17 cellular contexts compared by ENCODE assay signal in genomic region chr11:75820636-75821035, GRCh38. TPM values are rescaled to one million over a fixed set of nuclear protein-coding genes. Genes with fewer than 3 reads are reported as not detected.
DNase-seq lines count a peak whose midpoint lies in the region; ATAC-seq and TF ChIP-seq lines count a peak whose summit lies in the region.
"Had no signal": no experiment of that assay in that cellular context is flagged by ENCODE, and none has a peak within 500 bp of the region (broad histone marks: within the 10 kb centered on the region; RNA-seq: fewer than 3 reads in every experiment).

No MANE protein-coding gene starts in this region.

- DNase-seq in MCF 10A (ENCODE audit: unreplicated experiment), result peak; percentile 61
- no peak for DNase-seq in breast epithelium (ENCODE audit: low spot score in 2 of 2)
- DNase-seq in adipocyte (ENCODE audit: low read depth), result peak; percentile 63
- DNase-seq in fibroblast of pulmonary artery (ENCODE audit: low read depth), result peak; percentile 41
- no peak for DNase-seq in CD8-positive, alpha-beta memory T cell
- no peak for DNase-seq in NCI-H2081 (lab: John Stamatoyannopoulos, UW)
- DNase-seq: anterior cingulate cortex, NCI-H526 had no signal

- TF ChIP-seq POLR2A in breast epithelium (IDR thresholded peaks at IDR 0.05), result no peak

- no peak overlapping the region for H3K4me3 ChIP-seq in breast epithelium
- H3K4me3 ChIP-seq in adipocyte (ENCODE audit: low read length), result no peak overlapping the region
- H3K4me3 ChIP-seq in fibroblast of pulmonary artery (replicated peaks; ENCODE audit: low read depth, low read length), result no peak overlapping the region
- no peak overlapping the region for H3K4me3 ChIP-seq in subcutaneous abdominal adipose tissue (ENCODE audit: low read depth in 1 of 5, low read length in 5 of 5)
- H3K4me3 ChIP-seq in CD8-positive, alpha-beta memory T cell (ENCODE audit: low read length), result no peak overlapping the region
- H3K4me3 ChIP-seq: A549, GM23338, hepatocyte, right atrium auricular region had no signal

- H3K9me3 ChIP-seq in breast epithelium (no peaks in the 10 kb centered on the region), adipocyte (ENCODE audit: control insufficient read depth, low read length) (no peaks in the 10 kb centered on the region), subcutaneous abdominal adipose tissue (ENCODE audit: control insufficient read depth in 5 of 5, low read length in 5 of 5) (no peaks in the 10 kb centered on the region)
- H3K9me3 ChIP-seq in CD8-positive, alpha-beta memory T cell (ENCODE audit: low read length), result no peaks in the 10 kb centered on the region
- H3K9me3 ChIP-seq: A549, right atrium auricular region had no signal

- H3K27me3 ChIP-seq in breast epithelium, result no peaks in the 10 kb centered on the region
- no peaks in the 10 kb centered on the region for H3K27me3 ChIP-seq in adipocyte (replicated peaks; ENCODE audit: control insufficient read depth, insufficient read depth, low read length)
- no peaks in the 10 kb centered on the region for H3K27me3 ChIP-seq in subcutaneous abdominal adipose tissue (ENCODE audit: control insufficient read depth in 5 of 5, insufficient read depth in 4 of 5, low read length in 5 of 5)
- no peaks in the 10 kb centered on the region for H3K27me3 ChIP-seq in CD8-positive, alpha-beta memory T cell (ENCODE audit: insufficient read depth, low read length, poor library complexity, severe bottlenecking)
- H3K27me3 ChIP-seq: hepatocyte, right atrium auricular region had no signal

- CTCF ChIA-PET in MCF 10A (lab: Yijun Ruan, JAX), result no interaction called here
- CTCF ChIA-PET in CD8-positive, alpha-beta memory T cell (lab: Charles Lee), result no interaction called here

- no peak overlapping the region for H3K4me3 Mint-ChIP-seq in MCF 10A (ENCODE audit: unreplicated experiment)
- H3K4me3 Mint-ChIP-seq in CD8-positive, alpha-beta memory T cell, result peak overlapping the region in 1 of 7 donors; percentile 16
- H3K4me3 Mint-ChIP-seq: activated T-helper 17 cell treated with anti-CD3 and anti-CD28 coated beads, Interleukin-2, amount 50 U/mL, for 72 hours; GM23338; mesothelial cell of epicardium had no signal

- peaks cover 10% of the 10 kb centered on the region for H3K36me3 Mint-ChIP-seq in MCF 10A (ENCODE audit: insufficient read depth, unreplicated experiment)
- H3K36me3 Mint-ChIP-seq in CD8-positive, alpha-beta memory T cell, result peaks cover 0 to 15% (median 6%) of the 10 kb centered on the region in 3 donors

- H3K4me1 ChIP-seq in breast epithelium, result peaks cover 0 to 13% of the 10 kb centered on the region in 2 donors
- H3K4me1 ChIP-seq in adipocyte (ENCODE audit: control insufficient read depth, insufficient read depth, low read length), result peaks cover 47% of the 10 kb centered on the region
- H3K4me1 ChIP-seq in subcutaneous abdominal adipose tissue (ENCODE audit: control insufficient read depth in 5 of 5, insufficient read depth in 5 of 5, low read length in 5 of 5), result peaks cover 7 to 69% (median 59%) of the 10 kb centered on the region in 5 donors
- H3K4me1 ChIP-seq in CD8-positive, alpha-beta memory T cell (ENCODE audit: insufficient read depth, low read length), result peaks cover 24% of the 10 kb centered on the region

- TF ChIP-seq CTCF in MCF 10A (IDR thresholded peaks at IDR 0.05; ENCODE audit: unreplicated experiment) (no peak), breast epithelium (IDR thresholded peaks at IDR 0.05) (no peak), fibroblast of pulmonary artery (IDR thresholded peaks at IDR 0.05; ENCODE audit: low read length, missing control alignments) (no peak)

- H3K9ac ChIP-seq in adipocyte (ENCODE audit: low read length) (no peak overlapping the region), subcutaneous abdominal adipose tissue (ENCODE audit: low read length in 5 of 5) (no peak overlapping the region)

- no peaks in the 10 kb centered on the region for H3K9me3 Mint-ChIP-seq in MCF 10A (ENCODE audit: unreplicated experiment)
- no peaks in the 10 kb centered on the region for H3K9me3 Mint-ChIP-seq in CD8-positive, alpha-beta memory T cell
- H3K9me3 Mint-ChIP-seq: activated T-helper 17 cell treated with anti-CD3 and anti-CD28 coated beads, Interleukin-2, amount 50 U/mL, for 72 hours; GM23338; mesothelial cell of epicardium had no signal

- no peak for ATAC-seq in GM18511 (IDR thresholded peaks at IDR 0.05; ENCODE audit: unreplicated experiment)
- ATAC-seq: A549; activated T-helper 17 cell treated with anti-CD3 and anti-CD28 coated beads, Interleukin-2, amount 50 U/mL, for 72 hours; GM23338 had no signal

- H3K27ac ChIP-seq in breast epithelium (no peak overlapping the region), subcutaneous abdominal adipose tissue (ENCODE audit: low read depth, low read length) (peak overlapping the region; percentile 92)
- no peak overlapping the region for H3K27ac ChIP-seq in CD8-positive, alpha-beta memory T cell (ENCODE audit: low read depth, low read length)
- H3K27ac ChIP-seq: A549, hepatocyte, right atrium auricular region, VCaP had no signal

- H3K27me3 Mint-ChIP-seq in MCF 10A (ENCODE audit: insufficient read depth, unreplicated experiment), result no peaks in the 10 kb centered on the region
- no peaks in the 10 kb centered on the region for H3K27me3 Mint-ChIP-seq in CD8-positive, alpha-beta memory T cell
- H3K27me3 Mint-ChIP-seq: activated T-helper 17 cell treated with anti-CD3 and anti-CD28 coated beads, Interleukin-2, amount 50 U/mL, for 72 hours had no signal

- intact Hi-C loops in MCF 10A (cut with micrococcal nuclease), result no loop called here
- intact Hi-C loops in breast epithelium (cut with DNase I; ENCODE audit: low total_unique reads), result no loop called here

- BruUV-seq in MCF 10A (replicated peaks; lab: Mats Ljungman, UMichigan), result no TSS peak

- H3K4me1 Mint-ChIP-seq in MCF 10A (ENCODE audit: insufficient read depth, unreplicated experiment), result peaks cover 12% of the 10 kb centered on the region
- peaks cover 37 to 58% (median 51%) of the 10 kb centered on the region in 3 donors for H3K4me1 Mint-ChIP-seq in CD8-positive, alpha-beta memory T cell
- H3K4me1 Mint-ChIP-seq: GM23338 had no signal

- H3K27ac Mint-ChIP-seq in MCF 10A (ENCODE audit: low read depth, unreplicated experiment), result peak overlapping the region; percentile 12
- H3K27ac Mint-ChIP-seq in CD8-positive, alpha-beta memory T cell, result peak overlapping the region in 2 of 8 donors; percentile 6 to 54
- H3K27ac Mint-ChIP-seq: activated T-helper 17 cell treated with anti-CD3 and anti-CD28 coated beads, Interleukin-2, amount 50 U/mL, for 72 hours; GM23338 had no signal

- POLR2A ChIA-PET in MCF 10A (lab: Yijun Ruan, JAX), result interaction anchor here (0.6 kb wide), 1 partner anchor 905 kb away, joined by 4 read pairs; no protein-coding TSS in a partner anchor
- POLR2A ChIA-PET in CD8-positive, alpha-beta memory T cell (lab: Charles Lee), result no interaction called here

- H3K36me3 ChIP-seq in breast epithelium, result no peaks in the 10 kb centered on the region
- no peaks in the 10 kb centered on the region for H3K36me3 ChIP-seq in adipocyte (ENCODE audit: control insufficient read depth, insufficient read depth, low read length, severe bottlenecking)
- no peaks in the 10 kb centered on the region for H3K36me3 ChIP-seq in subcutaneous abdominal adipose tissue (ENCODE audit: control insufficient read depth in 5 of 5, insufficient read depth in 5 of 5, low read length in 5 of 5)
- H3K36me3 ChIP-seq in CD8-positive, alpha-beta memory T cell (ENCODE audit: insufficient read depth, low read length), result peaks cover 5% of the 10 kb centered on the region
- H3K36me3 ChIP-seq: right atrium auricular region had no signal

RNA-seq across cellular contexts. Expression of gene UVRAG, which starts 5.6 kb away (rescaled TPM):
- total RNA-seq in MCF 10A (2022) (12.4 and 16.1 TPM in 2 replicates), breast epithelium (10 to 100 TPM; 43.3 to 73.0 (median 48.9) TPM)
- total RNA-seq in CD8-positive, alpha-beta memory T cell, result 10 to 100 TPM; 18.0 to 20.9 TPM
- 17.1 TPM for polyA plus RNA-seq in CD8-positive, alpha-beta memory T cell

RNA-seq across cellular contexts. Expression of gene DGAT2, which starts 52.1 kb away (rescaled TPM):
- total RNA-seq in MCF 10A (2022) (6.4 and 7.3 TPM in 2 replicates), breast epithelium (100 to 1,000 TPM in 1 of 3 donors, 10 to 100 TPM in 2; 26.2 to 134 (median 36.1) TPM)
- 1 to 10 TPM; 5.5 to 5.6 TPM for total RNA-seq in CD8-positive, alpha-beta memory T cell
- not detected for polyA plus RNA-seq in CD8-positive, alpha-beta memory T cell

Comparison
In these comparisons a context has a peak if more than half of its experiments do, and no peak if none do; other contexts are left out.
1. DNase-seq: peak in MCF 10A (single experiment), adipocyte (single experiment) and fibroblast of pulmonary artery (single experiment); none in breast epithelium (0 of 2), CD8-positive, alpha-beta memory T cell (0 of 5) and NCI-H2081 (0 of 2).